14 cellular contexts compared by ENCODE assay signal in genomic region chr3:42035007-42035406, GRCh38. TPM values are rescaled to one million over a fixed set of nuclear protein-coding genes. Genes with fewer than 3 reads are reported as not detected.
DNase-seq lines count a peak whose midpoint lies in the region; ATAC-seq and TF ChIP-seq lines count a peak whose summit lies in the region.
"Had no signal": no experiment of that assay in that cellular context is flagged by ENCODE, and none has a peak within 500 bp of the region (broad histone marks: within the 10 kb centered on the region; RNA-seq: fewer than 3 reads in every experiment).

No MANE protein-coding gene starts in this region.

- no peaks in the 10 kb centered on the region for H3K27me3 ChIP-seq in right atrium auricular region
- no peaks in the 10 kb centered on the region for H3K27me3 ChIP-seq in esophagus squamous epithelium
- no peaks in the 10 kb centered on the region for H3K27me3 ChIP-seq in osteoblast (ENCODE audit: insufficient read depth, low read length)
- H3K27me3 ChIP-seq in uterus, result no peaks in the 10 kb centered on the region

- H3K36me3 ChIP-seq in right atrium auricular region (peaks cover 8% of the 10 kb centered on the region), esophagus squamous epithelium (peaks cover 0 to 12% (median 0%) of the 10 kb centered on the region in 3 donors), osteoblast (ENCODE audit: insufficient read depth, low read length) (peaks cover 10% of the 10 kb centered on the region), uterus (no peaks in the 10 kb centered on the region)
- H3K36me3 ChIP-seq: prostate gland had no signal

- H3K27ac ChIP-seq in right atrium auricular region (peak overlapping the region; percentile 85 to 88), esophagus squamous epithelium (peak overlapping the region; percentile 10 to 87 (median 78)), osteoblast (ENCODE audit: low read depth, low read length) (peak overlapping the region; percentile 94), uterus (peak overlapping the region; percentile 74 to 81)
- H3K27ac ChIP-seq: prostate gland, SK-N-MC had no signal

- no peak overlapping the region for H3K4me3 ChIP-seq in right atrium auricular region
- no peak overlapping the region for H3K4me3 ChIP-seq in esophagus squamous epithelium
- no peak overlapping the region for H3K4me3 ChIP-seq in osteoblast (ENCODE audit: insufficient read depth, low read length)
- no peak overlapping the region for H3K4me3 ChIP-seq in uterus
- H3K4me3 ChIP-seq: prostate gland, SK-N-MC had no signal

- H3K4me1 ChIP-seq in right atrium auricular region (peaks cover 0 to 86% of the 10 kb centered on the region in 2 donors), esophagus squamous epithelium (peaks cover 15 to 61% (median 41%) of the 10 kb centered on the region in 3 donors), osteoblast (ENCODE audit: insufficient read depth, low read length) (peaks cover 64% of the 10 kb centered on the region), uterus (peaks cover 9% of the 10 kb centered on the region in 2 donors)
- H3K4me1 ChIP-seq: prostate gland had no signal

- intact Hi-C loops in Right ventricle myocardium inferior (cut with DNase I), result no loop called here
- intact Hi-C loops in esophagus squamous epithelium (cut with DNase I), result no loop called here
- intact Hi-C loops in uterus (cut with DNase I; ENCODE audit: low total_unique reads), result no loop called here
- intact Hi-C loops in posterior vena cava (cut with DNase I), result no loop called here

- H4K20me1 ChIP-seq in osteoblast (ENCODE audit: insufficient read depth, low read length), result peaks cover 4% of the 10 kb centered on the region

- WGBS in esophagus squamous epithelium, 2 donors, result 94 to 100% methylated on average over 3 of the region's 3 CpGs

- peaks cover 73% of the 10 kb centered on the region for H3K79me2 ChIP-seq in osteoblast (ENCODE audit: insufficient read depth, low read length)

- TF ChIP-seq POLR2A in esophagus squamous epithelium (IDR thresholded peaks at IDR 0.05) (no peak), uterus (IDR thresholded peaks at IDR 0.05) (no peak)

- no peak for ATAC-seq in Right ventricle myocardium inferior
- ATAC-seq: activated CD8-positive, alpha-beta T cell treated with anti-CD3 and anti-CD28 coated beads, Interleukin-2, amount 10 ng/mL, durations not matched to agents 7 days and 5 days had no signal

- no peak overlapping the region for H3K4me2 ChIP-seq in osteoblast (ENCODE audit: insufficient read depth, low read length)

- H3K9me3 ChIP-seq in right atrium auricular region (no peaks in the 10 kb centered on the region), esophagus squamous epithelium (no peaks in the 10 kb centered on the region), osteoblast (ENCODE audit: low read depth, low read length) (no peaks in the 10 kb centered on the region), uterus (no peaks in the 10 kb centered on the region)
- H3K9me3 ChIP-seq: prostate gland had no signal

- TF ChIP-seq CTCF in right atrium auricular region (IDR thresholded peaks at IDR 0.05) (no peak), esophagus squamous epithelium (IDR thresholded peaks at IDR 0.05) (no peak), osteoblast (IDR thresholded peaks at IDR 0.05; ENCODE audit: extremely low read depth, low read depth, low read length) (no peak), uterus (IDR thresholded peaks at IDR 0.05) (no peak)

- no peak overlapping the region for H2AFZ ChIP-seq in osteoblast (ENCODE audit: low read length)

- DNase-seq in right atrium auricular region (ENCODE audit: low spot score), result no peak
- no peak for DNase-seq in Right ventricle myocardium inferior (ENCODE audit: missing footprints)
- no peak for DNase-seq in esophagus squamous epithelium (lab: John Stamatoyannopoulos, UW)
- no peak for DNase-seq in osteoblast (ENCODE audit: insufficient read length, low spot score, missing footprints)
- no peak for DNase-seq in uterus
- DNase-seq in H4 (ENCODE audit: low spot score), result no peak
- no peak for DNase-seq in HPDE6-E6E7 (ENCODE audit: extremely low spot score)
- no peak for DNase-seq in posterior vena cava (ENCODE audit: low spot score)
- DNase-seq: activated CD8-positive, alpha-beta T cell treated with anti-CD3 and anti-CD28 coated beads, Interleukin-2, amount 10 ng/mL, durations not matched to agents 7 days and 5 days; activated effector memory CD4-positive, alpha-beta T cell treated with Interleukin-2 at 50 U/mL for 16 hours; NCI-H1092 treated with DMSO at 0.1 percent for 48 hours; stimulated activated CD8-positive, alpha-beta memory T cell treated with anti-CD3 and anti-CD28 coated beads, Interleukin-4, amount 100 ng/mL, for 48 hours had no signal

RNA-seq across cellular contexts. Expression of gene TRAK1, which starts 56.1 kb away (rescaled TPM):
- 100 to 1,000 TPM; 172 to 259 TPM for total RNA-seq in right atrium auricular region
- total RNA-seq in Right ventricle myocardium inferior, result 267 TPM
- total RNA-seq in esophagus squamous epithelium, result 10 to 100 TPM; 31.8 to 40.6 (median 37.7) TPM
- 60.4 and 65.7 TPM in 2 replicates for total RNA-seq in osteoblast
- total RNA-seq in uterus, result 10 to 100 TPM; 14.3 to 37.5 (median 21.4) TPM
- 4.3 and 6.0 TPM in 2 replicates for total RNA-seq in H4 (2014; rRNA removed; shearing (Covaris generic))
- total RNA-seq in posterior vena cava, result 10 to 100 TPM; 29.4 to 39.2 TPM
